In genomic region chr9:117772960-117773359, GRCh38 we compare ENCODE assay signal across 12 cellular contexts.
A peak's percentile ranks its signal among the peaks of the same experiment; 100 is the strongest.
DNase-seq lines count a peak whose midpoint lies in the region; ATAC-seq and TF ChIP-seq lines count a peak whose summit lies in the region.
"Had no signal": no experiment of that assay in that cellular context is flagged by ENCODE, and none has a peak within 500 bp of the region (broad histone marks: within the 10 kb centered on the region; RNA-seq: fewer than 3 reads in every experiment).

No MANE protein-coding gene starts in this region.

- H3K9me3 Mint-ChIP-seq in type B pancreatic cell = peaks cover 6% of the 10 kb centered on the region

- H3K9me3 ChIP-seq in adipocyte (ENCODE audit: control insufficient read depth, low read length) (no peaks in the 10 kb centered on the region), lower lobe of right lung (no peaks in the 10 kb centered on the region)
- H3K9me3 ChIP-seq: BLaER1 treated with 17β-estradiol and CSF1 and Interleukin-3, amounts not matched to agents 10 nM and 100 nM had no signal

- no peak overlapping the region for H3K4me3 Mint-ChIP-seq in type B pancreatic cell
- H3K4me3 Mint-ChIP-seq: neural progenitor cell had no signal

- H3K4me1 Mint-ChIP-seq in type B pancreatic cell (ENCODE audit: unreplicated experiment) = no peaks in the 10 kb centered on the region

- H3K36me3 Mint-ChIP-seq in type B pancreatic cell = no peaks in the 10 kb centered on the region
- H3K36me3 Mint-ChIP-seq: neural progenitor cell had no signal

- H3K27me3 ChIP-seq in adipocyte (replicated peaks; ENCODE audit: control insufficient read depth, insufficient read depth, low read length) (no peaks in the 10 kb centered on the region), lower lobe of right lung (ENCODE audit: low read depth) (no peaks in the 10 kb centered on the region)
- H3K27me3 ChIP-seq: BLaER1 treated with 17β-estradiol and CSF1 and Interleukin-3, amounts not matched to agents 10 nM and 100 nM; neural progenitor cell had no signal

- peak; percentile 97 for ATAC-seq in left colon
- ATAC-seq in lower lobe of right lung = no peak
- no peak for ATAC-seq in GM19455 (IDR thresholded peaks at IDR 0.05; ENCODE audit: unreplicated experiment)

- H3K4me3 ChIP-seq in adipocyte (ENCODE audit: low read length) (no peak overlapping the region), lower lobe of right lung (no peak overlapping the region)
- H3K4me3 ChIP-seq: BLaER1 treated with 17β-estradiol and CSF1 and Interleukin-3, amounts not matched to agents 10 nM and 100 nM; dorsolateral prefrontal cortex; neural progenitor cell had no signal

- H3K27me3 Mint-ChIP-seq in type B pancreatic cell = peaks cover 40% of the 10 kb centered on the region

- no peak overlapping the region for H3K27ac ChIP-seq in lower lobe of right lung
- H3K27ac ChIP-seq: dorsolateral prefrontal cortex, neural progenitor cell had no signal

- no peaks in the 10 kb centered on the region for H3K36me3 ChIP-seq in adipocyte (ENCODE audit: control insufficient read depth, insufficient read depth, low read length, severe bottlenecking)
- no peaks in the 10 kb centered on the region for H3K36me3 ChIP-seq in lower lobe of right lung
- H3K36me3 ChIP-seq: BLaER1 treated with 17β-estradiol and CSF1 and Interleukin-3, amounts not matched to agents 10 nM and 100 nM; neural progenitor cell had no signal

- H3K4me1 ChIP-seq in adipocyte (ENCODE audit: control insufficient read depth, insufficient read depth, low read length) (peaks cover 8% of the 10 kb centered on the region), lower lobe of right lung (no peaks in the 10 kb centered on the region)

- DNase-seq in AG08395 (ENCODE audit: low spot score) = peak; percentile 78
- peak; percentile 43 for DNase-seq in HS-27A (ENCODE audit: low read depth)
- peak; percentile 51 for DNase-seq in adipocyte (ENCODE audit: low read depth)
- peak; percentile 33 to 41 for DNase-seq in left colon
- no peak for DNase-seq in lower lobe of right lung
- DNase-seq in NCI-H146 (lab: John Stamatoyannopoulos, UW) = no peak
- no peak for DNase-seq in type B pancreatic cell (ENCODE audit: extremely low spot score, unreplicated experiment)
- DNase-seq: activated gamma-delta T cell treated with Interleukin-2 at 50 U/mL for 16 hours, dorsolateral prefrontal cortex had no signal

- H3K27ac Mint-ChIP-seq in type B pancreatic cell = no peak overlapping the region
- H3K27ac Mint-ChIP-seq: neural progenitor cell had no signal

- no peak overlapping the region for H3K9ac ChIP-seq in adipocyte (ENCODE audit: low read length)
- H3K9ac ChIP-seq: BLaER1 treated with 17β-estradiol and CSF1 and Interleukin-3, amounts not matched to agents 10 nM and 100 nM; neural progenitor cell had no signal

- intact Hi-C loops in left colon (cut with DNase I, micrococcal nuclease) (no loop called here), lower lobe of right lung (cut with DNase I) (no loop called here)

- TF ChIP-seq CTCF in lower lobe of right lung (IDR thresholded peaks at IDR 0.05) = no peak
- no peak for TF ChIP-seq CTCF in type B pancreatic cell (conservative IDR thresholded peaks at IDR 0.05)

Comparison
In these comparisons a context has a peak if more than half of its experiments do, and no peak if none do; other contexts are left out.
1. DNase-seq: peak in AG08395 (single experiment), HS-27A (single experiment), adipocyte (single experiment) and left colon (2 of 2); none in lower lobe of right lung (single experiment), NCI-H146 (single experiment) and type B pancreatic cell (single experiment).